ENCODE assay signal across 10 cellular contexts in the genomic region with DNA sequence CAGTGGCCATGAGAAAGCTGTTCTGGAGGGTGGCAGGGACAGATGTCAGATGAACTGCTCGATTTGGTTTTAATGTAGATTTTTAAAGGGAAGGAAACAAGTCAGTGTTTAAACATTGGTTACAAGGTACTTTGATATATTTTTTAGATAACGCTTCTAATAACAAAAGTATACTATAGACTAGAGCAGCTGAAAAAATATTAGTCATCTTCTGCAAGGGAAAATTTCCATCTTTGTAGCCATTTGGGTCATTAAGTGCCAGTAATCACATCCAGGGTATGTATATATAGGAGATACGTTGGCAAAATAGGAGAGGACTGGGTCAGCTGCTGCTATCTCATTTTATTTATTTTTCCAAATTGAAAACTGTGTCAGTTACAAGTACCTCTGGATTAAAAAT.
"Had no signal": no experiment of that assay in that cellular context is flagged by ENCODE, and none has a peak within 500 bp of the region (broad histone marks: within the 10 kb centered on the region; RNA-seq: fewer than 3 reads in every experiment).

No MANE protein-coding gene starts in this region.

- H3K27ac ChIP-seq: GM23248, HL-60 had no signal

- H2AFZ ChIP-seq: GM23248 had no signal

- DNase-seq: GM23248, GOT3, H7, HFFc6, KBM-7 had no signal

- H3K9ac ChIP-seq: GM23248 had no signal

- H3K4me1 Mint-ChIP-seq: IgD-negative memory B cell had no signal

- H3K4me3 Mint-ChIP-seq: HFFc6, IgD-negative memory B cell had no signal

- H3K4me1 ChIP-seq: HAP-1 had no signal

- H3K27ac Mint-ChIP-seq: HFFc6, IgD-negative memory B cell had no signal

- H3K4me3 ChIP-seq: GM23248, HAP-1 had no signal

- H3K9me3 ChIP-seq: HAP-1 had no signal

- ATAC-seq: HCT116, HepG2 had no signal

- H3K36me3 ChIP-seq: HAP-1 had no signal

- H3K36me3 Mint-ChIP-seq: IgD-negative memory B cell had no signal
